In genomic region chr16:28903344-28904042, GRCh38 we compare ENCODE assay signal across 1 cellular context.
TF ChIP-seq lines count a peak whose summit lies in the region.

No MANE protein-coding gene starts in this region.

TF ChIP-seq in K562, 482 proteins besides CTCF, POLR2A, EP300 and RAD21:
- TF ChIP-seq SETDB1 (IDR thresholded peaks at IDR 0.05; ENCODE audit: low read length), result no peak
- TF ChIP-seq KDM5B (IDR thresholded peaks at IDR 0.05; ENCODE audit: insufficient replicate concordance, low read depth, low read length), result no peak
- TF ChIP-seq PTRF (tag; IDR thresholded peaks at IDR 0.05), result no peak
- peak; percentile 39; the same call in 1 of the 2 replicates for TF ChIP-seq HNRNPL (IDR thresholded peaks at IDR 0.05; ENCODE audit: low read depth, low read length)
TF ChIP-seq in K562: peak in this region for 1.
